17 cellular contexts compared by ENCODE assay signal in the genomic region with DNA sequence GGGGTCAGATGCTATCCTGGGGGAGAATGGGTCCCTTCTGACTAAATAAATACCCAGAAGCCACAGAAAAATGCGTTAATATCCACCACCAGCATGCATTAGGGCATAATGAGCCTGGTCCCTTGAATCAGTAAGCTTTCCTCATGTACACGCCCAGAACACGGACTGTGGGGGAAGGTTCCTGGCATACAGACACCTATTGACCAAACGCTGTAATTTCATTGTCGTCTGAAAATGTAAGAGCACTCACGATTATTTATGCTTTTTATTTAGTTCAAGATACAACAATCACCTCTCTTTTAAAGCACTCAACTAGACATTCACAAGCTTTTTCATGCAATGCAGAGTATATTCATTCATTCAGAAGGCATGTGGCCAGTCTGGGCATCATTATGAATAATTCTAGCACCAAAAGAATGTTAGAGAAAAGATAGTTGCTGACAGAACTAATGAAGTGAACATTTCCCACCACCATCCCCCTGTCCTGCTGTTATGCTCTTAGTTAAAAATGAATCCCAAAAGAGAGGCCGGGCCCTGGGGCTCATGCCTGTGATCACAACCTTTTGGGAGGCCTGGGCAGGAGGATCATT.
DNase-seq lines count a peak whose midpoint lies in the region; ATAC-seq and TF ChIP-seq lines count a peak whose summit lies in the region.
"Had no signal": no experiment of that assay in that cellular context is flagged by ENCODE, and none has a peak within 500 bp of the region (broad histone marks: within the 10 kb centered on the region; RNA-seq: fewer than 3 reads in every experiment).

No MANE protein-coding gene starts in this region.

- H3K4me1 ChIP-seq in sigmoid colon = peaks cover 0 to 71% (median 63%) of the 10 kb centered on the region in 4 donors
- peaks cover 5% of the 10 kb centered on the region for H3K4me1 ChIP-seq in ovary (ENCODE audit: insufficient read depth)

- peaks cover 18 to 66% (median 38%) of the 10 kb centered on the region in 4 donors for H3K36me3 ChIP-seq in sigmoid colon
- no peaks in the 10 kb centered on the region for H3K36me3 ChIP-seq in ovary
- H3K36me3 ChIP-seq: BE2C, WERI-Rb-1 had no signal

- TF ChIP-seq EP300 in sigmoid colon (IDR thresholded peaks at IDR 0.05) (no peak), ovary (IDR thresholded peaks at IDR 0.05) (no peak)

- intact Hi-C loops in sigmoid colon (cut with DNase I) = no loop called here
- intact Hi-C loops in ovary (cut with DNase I) = no loop called here

- TF ChIP-seq CTCF in sigmoid colon (IDR thresholded peaks at IDR 0.05) (no peak), ovary (IDR thresholded peaks at IDR 0.05) (no peak)

- TF ChIP-seq POLR2A in sigmoid colon (IDR thresholded peaks at IDR 0.05) (no peak), ovary (IDR thresholded peaks at IDR 0.05) (no peak)

- WGBS in sigmoid colon, 2 donors = 32 to 70% methylated on average over 7 of the region's 7 CpGs
- WGBS in ovary, 3 donors = 64 to 70% (median 68%) methylated on average over 7 of the region's 7 CpGs

- DNase-seq in EH (ENCODE audit: low read depth) = peak; percentile 59
- peak; percentile 5 for DNase-seq in NCI-H526 treated with DMSO at 0.1 percent for 48 hours (lab: John Stamatoyannopoulos, UW)
- DNase-seq in foreskin melanocyte = peak; percentile 56
- no peak for DNase-seq in sigmoid colon
- no peak for DNase-seq in ovary
- DNase-seq in COR-L47 (lab: John Stamatoyannopoulos, UW) = no peak
- no peak for DNase-seq in activated CD4-positive, alpha-beta T cell treated with anti-CD3 and anti-CD28 coated beads for 1 hour
- DNase-seq: BE2C; DMS153; glutamatergic neuron; NCI-H1694 treated with DMSO at 0.1 percent for 48 hours; occipital lobe; stimulated activated naive CD8-positive, alpha-beta T cell treated with anti-CD3 and anti-CD28 coated beads, Interleukin-15, amount 100 ng/mL, for 72 hours; SW 1271; WERI-Rb-1 had no signal

- H3K27me3 ChIP-seq in sigmoid colon (no peaks in the 10 kb centered on the region), ovary (no peaks in the 10 kb centered on the region)
- H3K27me3 ChIP-seq: BE2C had no signal

- H3K27ac ChIP-seq in sigmoid colon = peak overlapping the region; percentile 6 to 79 (median 72)
- no peak overlapping the region for H3K27ac ChIP-seq in ovary
- H3K27ac ChIP-seq: WERI-Rb-1 had no signal

- no peak for ATAC-seq in HG03354 (IDR thresholded peaks at IDR 0.05; ENCODE audit: poor library complexity, severe bottlenecking, unreplicated experiment)
- ATAC-seq: Panc1; stimulated activated naive CD8-positive, alpha-beta T cell treated with anti-CD3 and anti-CD28 coated beads, Interleukin-15, amount 100 ng/mL, for 72 hours had no signal

- H3K9me3 ChIP-seq in sigmoid colon (no peaks in the 10 kb centered on the region), ovary (no peaks in the 10 kb centered on the region)
- H3K9me3 ChIP-seq: BE2C had no signal

- H3K4me3 ChIP-seq in sigmoid colon (no peak overlapping the region), ovary (no peak overlapping the region)

Comparison
In these comparisons a context has a peak if more than half of its experiments do, and no peak if none do; other contexts are left out.
1. DNase-seq: peak in EH (single experiment), NCI-H526 treated with DMSO at 0.1 percent for 48 hours (single experiment) and foreskin melanocyte (single experiment); none in sigmoid colon (single experiment), ovary (0 of 5), COR-L47 (single experiment) and activated CD4-positive, alpha-beta T cell treated with anti-CD3 and anti-CD28 coated beads for 1 hour (single experiment).
2. H3K27ac ChIP-seq: peak in sigmoid colon (4 of 4); none in ovary (0 of 2).